Comparison of ENCODE assay signal across 21 cellular contexts in genomic region chr7:1893451-1893850, GRCh38.
DNase-seq lines count a peak whose midpoint lies in the region; ATAC-seq, FAIRE-seq and TF ChIP-seq lines count a peak whose summit lies in the region.
"Had no signal": no experiment of that assay in that cellular context is flagged by ENCODE, and none has a peak within 500 bp of the region (broad histone marks: within the 10 kb centered on the region; RNA-seq: fewer than 3 reads in every experiment).

No MANE protein-coding gene starts in this region.

- H3K27ac ChIP-seq in right cardiac atrium (ENCODE audit: low read length) (no peak overlapping the region), left ventricle myocardium inferior (replicated peaks) (no peak overlapping the region), VCaP (peak overlapping the region; percentile 80), kidney (ENCODE audit: low read depth in 2 of 2, low read length in 2 of 2) (no peak overlapping the region), small intestine (ENCODE audit: low read depth in 1 of 2, low read length in 1 of 2) (no peak overlapping the region)
- H3K27ac ChIP-seq: BLaER1 treated with 17β-estradiol and CSF1 and Interleukin-3, amounts not matched to agents 10 nM and 100 nM; PC-9 had no signal

- H3K4me1 ChIP-seq in right cardiac atrium (ENCODE audit: control insufficient read depth, insufficient read depth, low read length) (peaks cover 3% of the 10 kb centered on the region), left ventricle myocardium inferior (peaks cover 30% of the 10 kb centered on the region), kidney (ENCODE audit: control insufficient read depth in 1 of 2, insufficient read depth in 1 of 2, low read depth in 1 of 2, low read length in 2 of 2) (no peaks in the 10 kb centered on the region), small intestine (ENCODE audit: control insufficient read depth in 2 of 2, insufficient read depth in 1 of 2, low read depth in 1 of 2, low read length in 1 of 2) (no peaks in the 10 kb centered on the region)
- H3K4me1 ChIP-seq: Caco-2 had no signal

- no peak for ATAC-seq in right cardiac atrium
- ATAC-seq: CD8-positive, alpha-beta T cell had no signal

- DNase-seq in right cardiac atrium (peak in 2 of 3 donors; percentile 23 to 26), left ventricle myocardium inferior (no peak), kidney (peak; percentile 39), small intestine (no peak), MV-4-11 (lab: John Stamatoyannopoulos, UW) (no peak), MG63 (no peak)
- DNase-seq: Caco-2, H9, KBM-7, NCI-H1694, NCI-H2029 treated with DMSO at 0.1 percent for 48 hours, NCI-H446 treated with DMSO at 0.1 percent for 48 hours, NCI-H526, NCI-H82, SHP77 treated with DMSO at 0.1 percent for 48 hours had no signal

- H3K36me3 ChIP-seq in left ventricle myocardium inferior (no peaks in the 10 kb centered on the region), kidney (ENCODE audit: control insufficient read depth in 1 of 2, insufficient read depth in 2 of 2, low read length in 2 of 2) (peaks cover 2 to 3% of the 10 kb centered on the region in 2 donors), small intestine (ENCODE audit: control insufficient read depth in 2 of 2, insufficient read depth in 2 of 2, low read length in 2 of 2) (no peaks in the 10 kb centered on the region), MG63 (peaks cover 4% of the 10 kb centered on the region)

- FAIRE-seq in kidney (lab: Jason Lieb, UNC), result no peak
- FAIRE-seq in small intestine (lab: Jason Lieb, UNC), result no peak
- FAIRE-seq: A204.1, G401.6 had no signal

- H3K9ac ChIP-seq in kidney (ENCODE audit: low read length in 2 of 2), result no peak overlapping the region
- H3K9ac ChIP-seq: BLaER1 treated with 17β-estradiol and CSF1 and Interleukin-3, amounts not matched to agents 10 nM and 100 nM had no signal

- H3K4me3 ChIP-seq in right cardiac atrium (ENCODE audit: low read length) (no peak overlapping the region), left ventricle myocardium inferior (no peak overlapping the region), kidney (ENCODE audit: low read length in 2 of 2) (no peak overlapping the region), small intestine (ENCODE audit: low read depth in 1 of 2, low read length in 2 of 2) (no peak overlapping the region), MG63 (no peak overlapping the region)
- H3K4me3 ChIP-seq: BLaER1 treated with 17β-estradiol and CSF1 and Interleukin-3, amounts not matched to agents 10 nM and 100 nM; PC-9 had no signal

- TF ChIP-seq CTCF in left ventricle myocardium inferior (IDR thresholded peaks at IDR 0.05; ENCODE audit: borderline replicate concordance) (no peak), VCaP (conservative IDR thresholded peaks at IDR 0.05) (no peak), kidney (IDR thresholded peaks at IDR 0.05; ENCODE audit: borderline replicate concordance, extremely low read depth, insufficient read depth) (no peak)

- intact Hi-C loops in right cardiac atrium (cut with DNase I), result loop anchor here in 1 of 4 donors (10.0 kb wide), 1 partner anchor 229 kb away; no protein-coding TSS in a partner anchor
- intact Hi-C loops in left ventricle myocardium inferior (cut with micrococcal nuclease), result no loop called here
- intact Hi-C loops in kidney (cut with DNase I), result no loop called here

- H3K9me3 ChIP-seq in right cardiac atrium (ENCODE audit: control insufficient read depth, low read length) (no peaks in the 10 kb centered on the region), left ventricle myocardium inferior (replicated peaks) (no peaks in the 10 kb centered on the region), kidney (ENCODE audit: control insufficient read depth in 1 of 2, low read length in 2 of 2) (no peaks in the 10 kb centered on the region), small intestine (ENCODE audit: control insufficient read depth, low read depth) (no peaks in the 10 kb centered on the region), MG63 (no peaks in the 10 kb centered on the region)

- WGBS in right cardiac atrium, result 80% methylated on average over 5 of the region's 5 CpGs
- 91 to 94% (median 92%) methylated on average over 5 of the region's 5 CpGs for WGBS in small intestine, 3 donors

- H3K27me3 ChIP-seq in right cardiac atrium (ENCODE audit: control insufficient read depth, insufficient read depth), result no peaks in the 10 kb centered on the region
- H3K27me3 ChIP-seq in left ventricle myocardium inferior (ENCODE audit: low read depth), result no peaks in the 10 kb centered on the region
- H3K27me3 ChIP-seq in small intestine (ENCODE audit: control insufficient read depth in 2 of 2, insufficient read depth in 2 of 2, low read length in 2 of 2), result no peaks in the 10 kb centered on the region
- no peaks in the 10 kb centered on the region for H3K27me3 ChIP-seq in MG63
- H3K27me3 ChIP-seq: BLaER1 treated with 17β-estradiol and CSF1 and Interleukin-3, amounts not matched to agents 10 nM and 100 nM had no signal

Comparison
In these comparisons a context has a peak if more than half of its experiments do, and no peak if none do; other contexts are left out.
1. DNase-seq: peak in right cardiac atrium (2 of 3) and kidney (single experiment); none in left ventricle myocardium inferior (single experiment), small intestine (single experiment), MV-4-11 (single experiment) and MG63 (single experiment).